In genomic region chr2:217977840-217978535, GRCh38 we compare ENCODE assay signal across 13 cellular contexts. TPM values are rescaled to one million over a fixed set of nuclear protein-coding genes. Genes with fewer than 3 reads are reported as not detected.
DNase-seq lines count a peak whose midpoint lies in the region; ATAC-seq and TF ChIP-seq lines count a peak whose summit lies in the region.
"Had no signal": no experiment of that assay in that cellular context is flagged by ENCODE, and none has a peak within 500 bp of the region (broad histone marks: within the 10 kb centered on the region; RNA-seq: fewer than 3 reads in every experiment).

No MANE protein-coding gene starts in this region.

- intact Hi-C loops in lower lobe of right lung (cut with DNase I), result no loop called here
- intact Hi-C loops in spleen (cut with DNase I; ENCODE audit: low total_unique reads), result no loop called here

- no peak for DNase-seq in epithelial cell of proximal tubule (ENCODE audit: low read depth)
- DNase-seq in lower lobe of right lung, result no peak
- DNase-seq in spleen, result peak; percentile 21
- DNase-seq in GM10248 (ENCODE audit: extremely low spot score), result no peak
- no peak for DNase-seq in DMS 273 treated with DMSO at 0.1 percent for 48 hours (lab: John Stamatoyannopoulos, UW)
- DNase-seq in NCI-H2029 treated with DMSO at 0.1 percent for 48 hours (lab: John Stamatoyannopoulos, UW), result no peak
- DNase-seq: activated CD4-positive, CD25-positive, alpha-beta regulatory T cell treated with anti-CD3 and anti-CD28 coated beads, Interleukin-2, amount 50 U/mL, for 72 hours; naive thymus-derived CD8-positive, alpha-beta T cell; stimulated activated CD4-positive, alpha-beta T cell treated with anti-CD3 and anti-CD28 coated beads, Interleukin-12 subunit alpha, Interleukin-12 subunit beta, amount 100 ng/mL, for 4 hours; T-cell had no signal

- H3K27me3 ChIP-seq in HUES6 (ENCODE audit: control insufficient read depth, insufficient read depth, low read length) (peaks cover 21% of the 10 kb centered on the region), lower lobe of right lung (ENCODE audit: low read depth) (no peaks in the 10 kb centered on the region), spleen (replicated peaks in 1 of 7) (no peaks in the 10 kb centered on the region)

- POLR2A ChIA-PET in GM10248 (lab: Yijun Ruan, JAX), result no interaction called here

- TF ChIP-seq POLR2A in spleen (IDR thresholded peaks at IDR 0.05), result no peak

- H3K4me3 ChIP-seq in HUES6 (ENCODE audit: low read depth, low read length) (peak overlapping the region; percentile 68), epithelial cell of proximal tubule (ENCODE audit: low read depth, low read length) (peak overlapping the region; percentile 74), lower lobe of right lung (peak overlapping the region; percentile 60), spleen (peak overlapping the region in 7 of 8 donors; percentile 21 to 69 (median 39))

- H3K27ac ChIP-seq in HUES6 (ENCODE audit: low read depth, low read length) (no peak overlapping the region), lower lobe of right lung (peak overlapping the region; percentile 64), spleen (peak overlapping the region in 6 of 8 donors; percentile 38 to 77 (median 68))

- WGBS in spleen, 5 donors, result 56 to 79% (median 77%) methylated on average over 9 to 16 of the region's 16 CpGs

- CTCF ChIA-PET in GM10248 (lab: Yijun Ruan, JAX), result interaction anchor here (1.5 kb wide), 1 partner anchor 10 kb away, joined by 3 read pairs; no protein-coding TSS in a partner anchor

- H3K9ac ChIP-seq in HUES6 (ENCODE audit: low read length), result no peak overlapping the region

- H3K4me1 ChIP-seq in HUES6 (ENCODE audit: control insufficient read depth, insufficient read depth, low read length), result peaks cover 17% of the 10 kb centered on the region
- H3K4me1 ChIP-seq in lower lobe of right lung, result peaks cover 55% of the 10 kb centered on the region
- H3K4me1 ChIP-seq in spleen, result peaks cover 0 to 66% (median 19%) of the 10 kb centered on the region in 6 donors

- TF ChIP-seq CTCF in epithelial cell of proximal tubule (conservative IDR thresholded peaks at IDR 0.05; ENCODE audit: low read depth, low read length) (no peak), lower lobe of right lung (IDR thresholded peaks at IDR 0.05) (no peak), spleen (IDR thresholded peaks at IDR 0.05 in 8 of 11, conservative IDR thresholded peaks at IDR 0.05 in 3 of 11) (no peak), GM10248 (IDR thresholded peaks at IDR 0.05; ENCODE audit: control extremely low read depth, extremely low read depth, low read depth, missing control alignments) (no peak)

- no peaks in the 10 kb centered on the region for H3K36me3 ChIP-seq in HUES6 (ENCODE audit: control insufficient read depth, insufficient read depth, low read length)
- H3K36me3 ChIP-seq in lower lobe of right lung, result no peaks in the 10 kb centered on the region
- H3K36me3 ChIP-seq in spleen, result no peaks in the 10 kb centered on the region

- ATAC-seq in lower lobe of right lung (no peak), GM18517 (IDR thresholded peaks at IDR 0.05; ENCODE audit: unreplicated experiment) (no peak)
- ATAC-seq: activated naive CD4-positive, alpha-beta T cell treated with anti-CD3 and anti-CD28 coated beads, Interleukin-2, amount 50 U/mL, for 72 hours; naive thymus-derived CD8-positive, alpha-beta T cell; T-cell had no signal

- H3K9me3 ChIP-seq in HUES6 (ENCODE audit: control insufficient read depth, insufficient read depth, low read depth, low read length) (peaks cover 4% of the 10 kb centered on the region; the same call in 1 of the 2 replicates), lower lobe of right lung (no peaks in the 10 kb centered on the region), spleen (no peaks in the 10 kb centered on the region)

RNA-seq across cellular contexts. Expression of gene TNS1, which starts 24.8 kb away (rescaled TPM):
- 4.3 and 25.1 TPM in 2 replicates for total RNA-seq in epithelial cell of proximal tubule
- total RNA-seq in lower lobe of right lung, result 505 TPM
- 100 to 1,000 TPM; 170 to 580 (median 273) TPM for total RNA-seq in spleen
- polyA plus RNA-seq in spleen, result 10 to 100 TPM in 1 of 3 donors, 1 to 10 TPM in 2; 6.9 to 48.7 (median 8.6) TPM
- polyA plus RNA-seq: naive thymus-derived CD8-positive, alpha-beta T cell had no signal
